In the genomic region with DNA sequence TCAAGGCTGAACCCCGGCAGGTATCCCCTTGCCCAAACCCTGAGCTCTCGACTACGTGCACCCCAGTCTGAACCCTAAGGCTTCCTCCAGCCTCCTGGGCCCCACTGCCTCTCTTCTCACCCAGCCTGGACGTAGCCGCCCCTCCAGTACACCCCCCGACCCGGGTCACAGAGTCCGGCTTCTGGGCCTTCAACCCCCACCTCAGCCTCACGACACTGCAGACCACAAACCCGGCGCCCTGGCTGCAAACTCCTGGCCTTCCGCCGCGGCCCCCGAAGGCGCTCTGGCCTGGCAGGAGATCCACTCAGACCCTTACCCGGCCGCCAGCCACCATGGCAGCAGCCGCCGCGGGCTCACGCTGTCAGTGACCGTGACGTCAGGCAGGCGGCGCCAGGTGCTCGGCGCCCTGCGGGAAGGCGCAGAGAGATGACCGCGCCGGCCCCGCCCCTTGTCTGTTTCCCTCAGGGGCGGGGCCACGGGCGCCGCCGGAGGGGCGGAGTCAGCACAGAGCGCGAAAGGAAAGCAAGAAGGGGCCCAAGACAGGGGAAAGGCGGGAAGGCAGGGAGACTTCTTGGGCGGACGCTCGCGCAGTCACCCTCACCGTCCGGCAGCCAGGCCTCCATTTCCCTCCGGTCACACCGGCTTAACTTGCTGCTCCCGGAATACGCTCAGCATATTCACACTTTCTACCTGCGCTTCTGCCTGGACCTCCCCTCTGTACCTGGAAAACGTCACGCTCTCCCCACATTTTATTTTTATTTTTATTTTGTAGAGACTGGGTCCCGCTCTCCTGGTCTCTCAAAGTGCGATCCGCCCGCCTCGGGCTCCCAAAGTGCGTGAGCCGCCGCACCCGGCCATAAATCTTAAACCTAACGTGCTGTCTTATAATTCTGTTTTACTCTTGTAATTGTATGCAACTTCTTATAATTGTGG, we compare ENCODE assay signal across 8 cellular contexts. TPM values are rescaled to one million over a fixed set of nuclear protein-coding genes. Genes with fewer than 3 reads are reported as not detected.
DNase-seq lines count a peak whose midpoint lies in the region; ATAC-seq and TF ChIP-seq lines count a peak whose summit lies in the region.

A gene with protein sequence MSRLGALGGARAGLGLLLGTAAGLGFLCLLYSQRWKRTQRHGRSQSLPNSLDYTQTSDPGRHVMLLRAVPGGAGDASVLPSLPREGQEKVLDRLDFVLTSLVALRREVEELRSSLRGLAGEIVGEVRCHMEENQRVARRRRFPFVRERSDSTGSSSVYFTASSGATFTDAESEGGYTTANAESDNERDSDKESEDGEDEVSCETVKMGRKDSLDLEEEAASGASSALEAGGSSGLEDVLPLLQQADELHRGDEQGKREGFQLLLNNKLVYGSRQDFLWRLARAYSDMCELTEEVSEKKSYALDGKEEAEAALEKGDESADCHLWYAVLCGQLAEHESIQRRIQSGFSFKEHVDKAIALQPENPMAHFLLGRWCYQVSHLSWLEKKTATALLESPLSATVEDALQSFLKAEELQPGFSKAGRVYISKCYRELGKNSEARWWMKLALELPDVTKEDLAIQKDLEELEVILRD (minus strand): TSS at position 372 of the 933 bp plus-strand sequence. CDS start 471 bp downstream, outside the sequence.

- H3K9me3 Mint-ChIP-seq in GM23338 = no peaks in the 10 kb centered on the region
- H3K9me3 Mint-ChIP-seq in activated T-helper 17 cell treated with anti-CD3 and anti-CD28 coated beads, Interleukin-2, amount 50 U/mL, for 72 hours = no peaks in the 10 kb centered on the region
- H3K9me3 Mint-ChIP-seq in natural killer cell = no peaks in the 10 kb centered on the region

- H3K79me2 ChIP-seq in DOHH2 (ENCODE audit: control insufficient read depth, low read length) = peaks cover 48% of the 10 kb centered on the region
- peaks cover 24% of the 10 kb centered on the region for H3K79me2 ChIP-seq in GM23338 (replicated peaks; ENCODE audit: insufficient read depth)
- H3K79me2 ChIP-seq in fibroblast of lung (ENCODE audit: control insufficient read depth, insufficient read depth, low read length) = peaks cover 9% of the 10 kb centered on the region

- DNase-seq in GM23338 (ENCODE audit: low spot score) (peak; percentile 95), LNCaP clone FGC (ENCODE audit: low read depth) (peak; percentile 63), RWPE2 (ENCODE audit: low spot score) (peak; percentile 97), fibroblast of lung (ENCODE audit: low read depth in 2 of 2) (peak; percentile 87 to 92), natural killer cell (peak; percentile 95)
- peak; percentile 91 for DNase-seq in stimulated activated naive CD4-positive, alpha-beta T cell treated with Interleukin-2 at 50 U/mL for 16 hours (lab: John Stamatoyannopoulos, UW)

- TF ChIP-seq CTCF in DOHH2 (IDR thresholded peaks at IDR 0.05; ENCODE audit: low read depth, low read length, poor library complexity, severe bottlenecking) (no peak), GM23338 (conservative IDR thresholded peaks at IDR 0.05; ENCODE audit: low read depth in 2 of 2) (no peak), LNCaP clone FGC (IDR thresholded peaks at IDR 0.05; ENCODE audit: control insufficient read depth, extremely low read depth, insufficient read depth) (no peak), RWPE2 (IDR thresholded peaks at IDR 0.05; ENCODE audit: poor library complexity, severe bottlenecking) (no peak), fibroblast of lung (conservative IDR thresholded peaks at IDR 0.05 in 1 of 2, IDR thresholded peaks at IDR 0.05 in 1 of 2; ENCODE audit: low read depth in 1 of 2, low read length in 2 of 2) (no peak), natural killer cell (IDR thresholded peaks at IDR 0.05) (no peak)

- H3K27me3 Mint-ChIP-seq in GM23338 (ENCODE audit: insufficient read depth, low read depth, poor library complexity) (peaks cover 4% of the 10 kb centered on the region), natural killer cell (ENCODE audit: low read depth in 2 of 2) (no peaks in the 10 kb centered on the region)
- no peaks in the 10 kb centered on the region for H3K27me3 Mint-ChIP-seq in activated T-helper 17 cell treated with anti-CD3 and anti-CD28 coated beads, Interleukin-2, amount 50 U/mL, for 72 hours

- H3K36me3 ChIP-seq in DOHH2 (ENCODE audit: control insufficient read depth, low read length) (peaks cover 40% of the 10 kb centered on the region), GM23338 (ENCODE audit: insufficient read depth) (no peaks in the 10 kb centered on the region; the same call in 1 of the 2 replicates), RWPE2 (ENCODE audit: low read depth) (peaks cover 30% of the 10 kb centered on the region), fibroblast of lung (ENCODE audit: control insufficient read depth, insufficient read depth, low read length) (peaks cover 1% of the 10 kb centered on the region)

- H3K4me1 Mint-ChIP-seq in GM23338 (peaks cover 16% of the 10 kb centered on the region), natural killer cell (peaks cover 39 to 46% of the 10 kb centered on the region in 2 donors)
- peaks cover 20% of the 10 kb centered on the region for H3K4me1 Mint-ChIP-seq in activated T-helper 17 cell treated with anti-CD3 and anti-CD28 coated beads, Interleukin-2, amount 50 U/mL, for 72 hours

- ATAC-seq in GM23338 = peak; percentile 92
- ATAC-seq in RWPE2 (ENCODE audit: low read depth) = peak; percentile 88
- peak; percentile 93 for ATAC-seq in activated T-helper 17 cell treated with anti-CD3 and anti-CD28 coated beads, Interleukin-2, amount 50 U/mL, for 72 hours (replicated peaks)
- ATAC-seq in natural killer cell = peak; percentile 88 to 96 (median 90)

- no peaks in the 10 kb centered on the region for H3K9me2 ChIP-seq in DOHH2 (replicated peaks; ENCODE audit: control insufficient read depth, low read length)
- H3K9me2 ChIP-seq in GM23338 (ENCODE audit: insufficient read depth) = no peaks in the 10 kb centered on the region

- H3K9ac ChIP-seq in fibroblast of lung (ENCODE audit: insufficient read depth, low read length) = peak within 1 kb of the TSS; percentile 85

- H3K27ac ChIP-seq in DOHH2 (ENCODE audit: low read depth, low read length) (peak within 1 kb of the TSS; percentile 91), GM23338 (ENCODE audit: low read depth) (peak within 1 kb of the TSS; percentile 99), RWPE2 (ENCODE audit: poor library complexity, severe bottlenecking) (peak within 1 kb of the TSS; percentile 53), fibroblast of lung (ENCODE audit: insufficient read depth, low read length) (peak within 1 kb of the TSS; percentile 92)

- intact Hi-C loops in natural killer cell (cut with micrococcal nuclease) = loop anchor here (1.0 to 2.0 kb wide), 6 partner anchors 8 to 186 kb away; a partner anchor contains a TSS

- H3K4me3 ChIP-seq in DOHH2 (ENCODE audit: low read length) = peak within 1 kb of the TSS; percentile 98
- peak within 1 kb of the TSS; percentile 98 for H3K4me3 ChIP-seq in GM23338
- H3K4me3 ChIP-seq in LNCaP clone FGC (ENCODE audit: low read depth, low read length) = peak within 1 kb of the TSS; percentile 99
- peak within 1 kb of the TSS; percentile 69 for H3K4me3 ChIP-seq in RWPE2 (ENCODE audit: severe bottlenecking)
- peak within 1 kb of the TSS; percentile 85 to 99 (median 90) for H3K4me3 ChIP-seq in fibroblast of lung (replicated peaks in 1 of 4; ENCODE audit: control extremely low read depth in 1 of 4, insufficient read depth in 1 of 4, low read depth in 3 of 4, low read length in 4 of 4)

- H3K4me1 ChIP-seq in DOHH2 (ENCODE audit: control insufficient read depth, low read length) (peaks cover 56% of the 10 kb centered on the region), GM23338 (ENCODE audit: insufficient read depth) (no peaks in the 10 kb centered on the region; the same call in 1 of the 2 replicates), RWPE2 (ENCODE audit: insufficient read depth, poor library complexity, severe bottlenecking) (peaks cover 5% of the 10 kb centered on the region), fibroblast of lung (ENCODE audit: control insufficient read depth, extremely low read depth, insufficient read depth, low read length) (no peaks in the 10 kb centered on the region)

- H3K27ac Mint-ChIP-seq in GM23338 = peak within 1 kb of the TSS; percentile 99
- peak within 1 kb of the TSS; percentile 97 for H3K27ac Mint-ChIP-seq in activated T-helper 17 cell treated with anti-CD3 and anti-CD28 coated beads, Interleukin-2, amount 50 U/mL, for 72 hours
- H3K27ac Mint-ChIP-seq in natural killer cell = peak within 1 kb of the TSS; percentile 98

- H3K27me3 ChIP-seq in DOHH2 (ENCODE audit: control insufficient read depth, low read length) (no peaks in the 10 kb centered on the region), GM23338 (ENCODE audit: insufficient read depth) (no peaks in the 10 kb centered on the region), RWPE2 (ENCODE audit: insufficient read depth, poor library complexity, severe bottlenecking) (no peaks in the 10 kb centered on the region), fibroblast of lung (ENCODE audit: control insufficient read depth, insufficient read depth, low read length) (no peaks in the 10 kb centered on the region)

- peak within 1 kb of the TSS; percentile 89 for H3K4me3 Mint-ChIP-seq in GM23338
- peak within 1 kb of the TSS; percentile 90 for H3K4me3 Mint-ChIP-seq in activated T-helper 17 cell treated with anti-CD3 and anti-CD28 coated beads, Interleukin-2, amount 50 U/mL, for 72 hours
- H3K4me3 Mint-ChIP-seq in natural killer cell = peak within 1 kb of the TSS; percentile 99

- peak within 1 kb of the TSS; percentile 94 for H3K4me2 ChIP-seq in DOHH2 (ENCODE audit: low read length)
- peak within 1 kb of the TSS; percentile 93 for H3K4me2 ChIP-seq in GM23338
- peak within 1 kb of the TSS; percentile 85 for H3K4me2 ChIP-seq in fibroblast of lung (ENCODE audit: extremely low read depth, insufficient read depth, low read length)

- H3K9me3 ChIP-seq in DOHH2 (ENCODE audit: control insufficient read depth, insufficient read depth, low read length) (no peaks in the 10 kb centered on the region), RWPE2 (ENCODE audit: severe bottlenecking) (no peaks in the 10 kb centered on the region), fibroblast of lung (ENCODE audit: control insufficient read depth, insufficient read depth, low read depth, low read length) (no peaks in the 10 kb centered on the region)

- peaks cover 7% of the 10 kb centered on the region for H3F3A ChIP-seq in DOHH2 (ENCODE audit: control insufficient read depth, insufficient read depth)
- H3F3A ChIP-seq in GM23338 (replicated peaks; ENCODE audit: low read depth) = 0 out of 2 replicates have a peak, but pooled peaks cover 3% of the 10 kb centered on the region

- H4K20me1 ChIP-seq in DOHH2 (ENCODE audit: control insufficient read depth, insufficient read depth, low read depth, low read length) (no peaks in the 10 kb centered on the region), GM23338 (replicated peaks; ENCODE audit: insufficient read depth) (no peaks in the 10 kb centered on the region), fibroblast of lung (ENCODE audit: control insufficient read depth, extremely low read depth, insufficient read depth, low read length) (no peaks in the 10 kb centered on the region)

- H3K36me3 Mint-ChIP-seq in GM23338 (ENCODE audit: low read depth) (peaks cover 7% of the 10 kb centered on the region), natural killer cell (no peaks in the 10 kb centered on the region)
- H3K36me3 Mint-ChIP-seq in activated T-helper 17 cell treated with anti-CD3 and anti-CD28 coated beads, Interleukin-2, amount 50 U/mL, for 72 hours (ENCODE audit: low read depth) = peaks cover 40% of the 10 kb centered on the region

- H2AFZ ChIP-seq in GM23338 (peak within 1 kb of the TSS; percentile 97), fibroblast of lung (ENCODE audit: low read length) (peak within 1 kb of the TSS; percentile 98)

RNA-seq across cellular contexts. Expression of the gene that starts here (rescaled TPM):
- total RNA-seq in GM23338 (2014; rRNA removed; shearing (Covaris generic)) = 16.4 and 17.0 TPM in 2 replicates
- polyA plus RNA-seq in GM23338 (2016; fragmentation: Nextera tagmentation; extraction: Ambion mirVana) (13.0 and 15.6 TPM in 2 replicates), fibroblast of lung (18.9 and 22.7 TPM in 2 replicates)
- total RNA-seq in activated T-helper 17 cell treated with anti-CD3 and anti-CD28 coated beads, Interleukin-2, amount 50 U/mL, for 72 hours = 10 to 100 TPM; 18.4 to 30.9 TPM
- total RNA-seq in fibroblast of lung (14.1 and 16.0 TPM in 2 replicates), natural killer cell (10 to 100 TPM; 52.8 to 82.3 (median 72.0) TPM)
- polyA plus RNA-seq in fibroblast of lung (2012) = 24.9 TPM in 2 replicates
- 6.6 and 33.6 TPM in 2 replicates for polyA minus RNA-seq in fibroblast of lung (ENCODE audit: low replicate concordance)

Comparison
In these comparisons a context has a peak if more than half of its experiments do, and no peak if none do; other contexts are left out.
1. Peak in every context shown above with its lines: DNase-seq, ATAC-seq, H3K4me3 ChIP-seq and H3K27ac ChIP-seq.